ENCODE assay signal across 16 cellular contexts in the genomic region with DNA sequence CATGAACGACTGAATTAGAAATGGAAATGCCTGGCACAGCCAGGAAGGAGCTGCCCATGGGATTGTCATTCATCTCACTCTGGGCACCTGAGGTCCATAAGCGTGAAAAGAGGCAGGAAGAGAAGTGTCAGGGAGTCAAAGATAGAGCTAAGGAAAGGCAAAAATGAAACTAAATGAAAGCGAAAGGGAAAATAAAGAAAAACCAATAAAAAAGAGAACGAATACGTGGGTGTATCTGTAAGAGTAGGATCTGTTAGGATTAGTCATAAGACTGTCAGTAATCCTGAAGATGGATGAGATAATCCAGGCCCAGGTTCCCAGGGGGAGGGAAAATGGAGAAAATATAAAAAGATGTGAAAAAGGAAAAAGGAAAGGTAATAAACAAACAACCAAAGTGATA. TPM values are rescaled to one million over a fixed set of nuclear protein-coding genes. Genes with fewer than 3 reads are reported as not detected.
DNase-seq lines count a peak whose midpoint lies in the region; ATAC-seq and TF ChIP-seq lines count a peak whose summit lies in the region.
"Had no signal": no experiment of that assay in that cellular context is flagged by ENCODE, and none has a peak within 500 bp of the region (broad histone marks: within the 10 kb centered on the region; RNA-seq: fewer than 3 reads in every experiment).

No MANE protein-coding gene starts in this region.

- H3K27me3 Mint-ChIP-seq in HFFc6 (ENCODE audit: insufficient read depth), result peaks cover 11% of the 10 kb centered on the region
- H3K27me3 Mint-ChIP-seq: central memory CD8-positive, alpha-beta T cell; stimulated activated naive B cell treated with anti-CD40 and anti-IgM and Interleukin-4, amounts not matched to agents 10 μg/mL and 1 μg/mL and 100 μg/mL, for 72 hours had no signal

- ATAC-seq in PC-3 (peak; percentile 46), esophagus mucosa (no peak)
- ATAC-seq: stimulated activated naive B cell treated with anti-CD40 and anti-IgM and Interleukin-4, amounts not matched to agents 10 μg/mL and 1 μg/mL and 100 μg/mL, for 72 hours had no signal

- no peaks in the 10 kb centered on the region for H3K9me3 Mint-ChIP-seq in HFFc6
- H3K9me3 Mint-ChIP-seq: activated naive CD4-positive, alpha-beta T cell treated with anti-CD3 and anti-CD28 coated beads for 36 hours; central memory CD8-positive, alpha-beta T cell; stimulated activated naive B cell treated with anti-CD40 and anti-IgM and Interleukin-4, amounts not matched to agents 10 μg/mL and 1 μg/mL and 100 μg/mL, for 72 hours had no signal

- no peaks in the 10 kb centered on the region for H3K9me3 ChIP-seq in A673 (ENCODE audit: low read depth, low read length, poor library complexity, severe bottlenecking)
- H3K9me3 ChIP-seq in PC-3 (ENCODE audit: low read length), result no peaks in the 10 kb centered on the region
- H3K9me3 ChIP-seq in mammary epithelial cell (replicated peaks; ENCODE audit: insufficient read depth, low read length), result no peaks in the 10 kb centered on the region

- H3K4me2 ChIP-seq in PC-3 (ENCODE audit: low read length) (peak overlapping the region; percentile 72), mammary epithelial cell (ENCODE audit: insufficient read depth, low read depth, low read length) (no peak overlapping the region)

- dilution Hi-C loops in mammary epithelial cell (cut with HindIII; ENCODE audit: low sequenced_read_pairs), result no loop called here

- H4K20me1 ChIP-seq in PC-3 (ENCODE audit: low read length), result no peaks in the 10 kb centered on the region
- H4K20me1 ChIP-seq in mammary epithelial cell (ENCODE audit: insufficient read depth, low read length), result no peaks in the 10 kb centered on the region

- no peak overlapping the region for H3K4me3 Mint-ChIP-seq in HFFc6
- H3K4me3 Mint-ChIP-seq: activated naive CD4-positive, alpha-beta T cell treated with anti-CD3 and anti-CD28 coated beads for 36 hours; central memory CD8-positive, alpha-beta T cell; stimulated activated naive B cell treated with anti-CD40 and anti-IgM and Interleukin-4, amounts not matched to agents 10 μg/mL and 1 μg/mL and 100 μg/mL, for 72 hours had no signal

- no peaks in the 10 kb centered on the region for H3F3A ChIP-seq in PC-3 (ENCODE audit: low read length, unreplicated experiment)

- H3K36me3 ChIP-seq in A673 (ENCODE audit: insufficient read depth, low read length, poor library complexity, severe bottlenecking), result no peaks in the 10 kb centered on the region
- no peaks in the 10 kb centered on the region for H3K36me3 ChIP-seq in PC-3 (ENCODE audit: low read depth, low read length)
- H3K36me3 ChIP-seq in mammary epithelial cell (ENCODE audit: insufficient read depth, low read length), result no peaks in the 10 kb centered on the region

- WGBS in mammary epithelial cell (ENCODE audit: low coverage, missing lambda C conversion rate), result 63% methylated on average over 5 of the region's 5 CpGs

- no peaks in the 10 kb centered on the region for H3K9me2 ChIP-seq in PC-3 (replicated peaks; ENCODE audit: low read length)

- H3K4me1 Mint-ChIP-seq in HFFc6 (ENCODE audit: low read depth), result peaks cover 13% of the 10 kb centered on the region
- H3K4me1 Mint-ChIP-seq: central memory CD8-positive, alpha-beta T cell; stimulated activated naive B cell treated with anti-CD40 and anti-IgM and Interleukin-4, amounts not matched to agents 10 μg/mL and 1 μg/mL and 100 μg/mL, for 72 hours had no signal

- H3K4me1 ChIP-seq in A673 (ENCODE audit: insufficient read depth, low read length, poor library complexity, severe bottlenecking) (peaks cover 17% of the 10 kb centered on the region), PC-3 (ENCODE audit: insufficient read depth, low read length) (peaks cover 11% of the 10 kb centered on the region), mammary epithelial cell (ENCODE audit: insufficient read depth, low read length) (no peaks in the 10 kb centered on the region)

- H3K9ac ChIP-seq in PC-3 (ENCODE audit: low read length), result no peak overlapping the region
- H3K9ac ChIP-seq in mammary epithelial cell (ENCODE audit: insufficient read depth, low read length), result no peak overlapping the region

- H3K27me3 ChIP-seq in A673 (replicated peaks; ENCODE audit: insufficient read depth, low read depth, low read length, poor library complexity), result no peaks in the 10 kb centered on the region
- H3K27me3 ChIP-seq in PC-3 (ENCODE audit: low read length), result no peaks in the 10 kb centered on the region
- no peaks in the 10 kb centered on the region for H3K27me3 ChIP-seq in mammary epithelial cell (ENCODE audit: insufficient read depth, low read length)

- H3K36me3 Mint-ChIP-seq in HFFc6 (ENCODE audit: low read depth), result peaks cover 2% of the 10 kb centered on the region; the same call in 1 of the 2 replicates
- H3K36me3 Mint-ChIP-seq: stimulated activated naive B cell treated with anti-CD40 and anti-IgM and Interleukin-4, amounts not matched to agents 10 μg/mL and 1 μg/mL and 100 μg/mL, for 72 hours had no signal

- BruUV-seq in A673 (replicated peaks; lab: Mats Ljungman, UMichigan) (no TSS peak), PC-3 (replicated peaks; lab: Mats Ljungman, UMichigan) (no TSS peak), mammary epithelial cell (replicated peaks; lab: Mats Ljungman, UMichigan) (no TSS peak)

- no peak for TF ChIP-seq CTCF in A673 (conservative IDR thresholded peaks at IDR 0.05; ENCODE audit: low read depth, low read length)
- TF ChIP-seq CTCF in PC-3 (conservative IDR thresholded peaks at IDR 0.05; ENCODE audit: low read depth, low read length), result no peak
- no peak for TF ChIP-seq CTCF in fibroblast of villous mesenchyme (IDR thresholded peaks at IDR 0.05; ENCODE audit: insufficient read depth, low read depth, low read length)
- no peak for TF ChIP-seq CTCF in mammary epithelial cell (conservative IDR thresholded peaks at IDR 0.05 in 1 of 2, IDR thresholded peaks at IDR 0.05 in 1 of 2; ENCODE audit: extremely low read depth in 1 of 2, insufficient read depth in 1 of 2, low read depth in 1 of 2, low read length in 2 of 2)
- no peak for TF ChIP-seq CTCF in HFFc6 (IDR thresholded peaks at IDR 0.05)

- no peaks in the 10 kb centered on the region for H3K79me2 ChIP-seq in PC-3 (ENCODE audit: low read length)
- no peaks in the 10 kb centered on the region for H3K79me2 ChIP-seq in mammary epithelial cell (ENCODE audit: insufficient read depth, low read length)

- H3K27ac ChIP-seq in A673 (ENCODE audit: low read depth, low read length, poor library complexity, severe bottlenecking) (no peak overlapping the region), PC-3 (ENCODE audit: low read length) (no peak overlapping the region), mammary epithelial cell (ENCODE audit: insufficient read depth, low read depth, low read length) (no peak overlapping the region)

- H3K4me3 ChIP-seq in A673 (ENCODE audit: low read depth, low read length, poor library complexity, severe bottlenecking) (no peak overlapping the region), PC-3 (ENCODE audit: low read length) (peak overlapping the region; percentile 56), fibroblast of villous mesenchyme (ENCODE audit: low read depth, low read length) (peak overlapping the region; percentile 35), mammary epithelial cell (replicated peaks in 1 of 3; ENCODE audit: insufficient read depth in 1 of 3, low read depth in 2 of 3, low read length in 3 of 3) (no peak overlapping the region)

- peak overlapping the region; percentile 52 for H2AFZ ChIP-seq in PC-3 (ENCODE audit: low read length)
- H2AFZ ChIP-seq in mammary epithelial cell (ENCODE audit: low read depth, low read length), result no peak overlapping the region

- peak; percentile 45 for DNase-seq in A673 (ENCODE audit: low spot score)
- peak; percentile 61 for DNase-seq in ELR (ENCODE audit: low read depth)
- peak; percentile 49 for DNase-seq in PC-3
- peak; percentile 83 for DNase-seq in fibroblast of villous mesenchyme (ENCODE audit: low read depth)
- DNase-seq in NCI-H187 (lab: John Stamatoyannopoulos, UW), result no peak
- DNase-seq in mammary epithelial cell, result no peak
- no peak for DNase-seq in HFFc6
- DNase-seq: activated naive CD4-positive, alpha-beta T cell treated with anti-CD3 and anti-CD28 coated beads for 36 hours; AML-193; NCI-H1436 treated with DMSO at 0.1 percent for 48 hours; NCI-H524 treated with DMSO at 0.1 percent for 48 hours; stimulated activated CD4-positive, alpha-beta T cell treated with anti-CD3 and anti-CD28 coated beads, Interleukin-2, amount 100 ng/mL, for 48 hours; stimulated activated naive B cell treated with anti-CD40 and anti-IgM and Interleukin-4, amounts not matched to agents 10 μg/mL and 1 μg/mL and 100 μg/mL, for 72 hours had no signal

- POLR2A ChIA-PET in A673 (lab: Charles Lee; ENCODE audit: low non-redundant PET), result no interaction called here
- POLR2A ChIA-PET in PC-3 (lab: Charles Lee; ENCODE audit: unreplicated experiment), result interaction anchor here (0.7 kb wide), 1 partner anchor 131 kb away, joined by 4 read pairs; no protein-coding TSS in a partner anchor

- H3K27ac Mint-ChIP-seq in HFFc6, result no peak overlapping the region
- H3K27ac Mint-ChIP-seq: activated naive CD4-positive, alpha-beta T cell treated with anti-CD3 and anti-CD28 coated beads for 36 hours; stimulated activated naive B cell treated with anti-CD40 and anti-IgM and Interleukin-4, amounts not matched to agents 10 μg/mL and 1 μg/mL and 100 μg/mL, for 72 hours had no signal

- CTCF ChIA-PET in A673 (lab: Charles Lee), result no interaction called here
- CTCF ChIA-PET in PC-3 (lab: Charles Lee), result no interaction called here
- CTCF ChIA-PET in mammary epithelial cell (lab: Charles Lee; ENCODE audit: low non-redundant PET), result no interaction called here

- intact Hi-C loops in A673 (cut with micrococcal nuclease; ENCODE audit: unreplicated experiment) (no loop called here), PC-3 (cut with micrococcal nuclease) (no loop called here), mammary epithelial cell (cut with micrococcal nuclease) (no loop called here)

- in situ Hi-C loops in mammary epithelial cell (cut with MboI; ENCODE audit: low sequenced_read_pairs in 2 of 2), result loop anchor here in 1 of 2 donors (25.0 kb wide), 1 partner anchor 788 kb away; no protein-coding TSS in a partner anchor

RNA-seq across cellular contexts. Expression of gene MEG3, which starts 23.5 kb away (rescaled TPM):
- total RNA-seq in A673 (2021) (51.0 and 58.7 TPM in 2 replicates), PC-3 (2014; rRNA removed) (not detected in 2 replicates), fibroblast of villous mesenchyme (120 and 187 TPM in 2 replicates), esophagus mucosa (7.4 TPM), mammary epithelial cell (10 to 100 TPM in 1 of 2 donors, under 1 TPM in 1; 0.83 to 75.5 TPM)
- polyA plus RNA-seq in mammary epithelial cell, result 20.8 TPM
- 33.5 TPM for polyA minus RNA-seq in mammary epithelial cell
- 100 to 1,000 TPM; 151 to 262 (median 250) TPM for total RNA-seq in HFFc6 (2021; fragmentation: NEBNext Ultra II Directional; extraction: Animal tissue kit (Norgen Biotek cat#: 25700))
- total RNA-seq: activated naive CD4-positive, alpha-beta T cell treated with anti-CD3 and anti-CD28 coated beads for 36 hours had no signal

RNA-seq across cellular contexts. Expression of gene RTL1, which starts 54.1 kb away (rescaled TPM):
- 0.09 and 0.15 TPM in 2 replicates for total RNA-seq in A673 (2021)
- not detected in 2 replicates for total RNA-seq in PC-3 (2014; rRNA removed)
- not detected in 2 replicates for total RNA-seq in fibroblast of villous mesenchyme
- not detected for total RNA-seq in esophagus mucosa
- not detected for total RNA-seq in mammary epithelial cell
- polyA plus RNA-seq in mammary epithelial cell, result not detected
- not detected for polyA minus RNA-seq in mammary epithelial cell
- not detected for total RNA-seq in HFFc6 (2021; fragmentation: NEBNext Ultra II Directional; extraction: Animal tissue kit (Norgen Biotek cat#: 25700))
- total RNA-seq: activated naive CD4-positive, alpha-beta T cell treated with anti-CD3 and anti-CD28 coated beads for 36 hours; posterior vena cava had no signal

Comparison
In these comparisons a context has a peak if more than half of its experiments do, and no peak if none do; other contexts are left out.
1. DNase-seq: peak in A673 (single experiment), ELR (single experiment), PC-3 (single experiment) and fibroblast of villous mesenchyme (single experiment); none in NCI-H187 (0 of 2), mammary epithelial cell (single experiment) and HFFc6 (single experiment).
2. H3K4me3 ChIP-seq: peak in PC-3 (single experiment) and fibroblast of villous mesenchyme (single experiment); none in A673 (single experiment) and mammary epithelial cell (0 of 3).